8 cellular contexts compared by ENCODE assay signal in genomic region chr17:60678118-60678444, GRCh38. TPM values are rescaled to one million over a fixed set of nuclear protein-coding genes. Genes with fewer than 3 reads are reported as not detected.
DNase-seq lines count a peak whose midpoint lies in the region; ATAC-seq, FAIRE-seq and TF ChIP-seq lines count a peak whose summit lies in the region.

No MANE protein-coding gene starts in this region.

- CTCF ChIA-PET in A549 (lab: Yijun Ruan, JAX) (no interaction called here), HEK293 (lab: Yijun Ruan, JAX) (interaction anchor here (0.6 to 1.0 kb wide), 2 partner anchors 77 to 342 kb away, joined by 4 read pairs; no protein-coding TSS in a partner anchor)

- H3K27me3 ChIP-seq in body of pancreas = no peaks in the 10 kb centered on the region
- no peaks in the 10 kb centered on the region for H3K27me3 ChIP-seq in mesenchymal stem cell (ENCODE audit: control insufficient read depth in 1 of 2, insufficient read depth in 1 of 2, low read length in 2 of 2)

- 13% methylated on average over 6 of the region's 6 CpGs for WGBS in A549 (ENCODE audit: missing lambda C conversion rate)
- 0 to 3% methylated on average over 5 to 6 of the region's 6 CpGs for WGBS in body of pancreas, 2 donors
- 16% methylated on average over 5 of the region's 6 CpGs for WGBS in mesenchymal stem cell

- TF ChIP-seq EP300 in A549 (IDR thresholded peaks at IDR 0.05) = no peak

- H4K91ac ChIP-seq in mesenchymal stem cell (ENCODE audit: low read length) = no peak overlapping the region

- TF ChIP-seq POLR2A in A549 (IDR thresholded peaks at IDR 0.05; ENCODE audit: low read length) (no peak), body of pancreas (IDR thresholded peaks at IDR 0.05) (no peak)

- H3K27ac ChIP-seq in A549 (peak overlapping the region; percentile 73 to 88), HEK293 (ENCODE audit: extremely low read depth, low read depth, low read length) (peak overlapping the region; percentile 13; the same call in 1 of the 2 replicates), body of pancreas (peak overlapping the region; percentile 35 to 84 (median 68)), mesenchymal stem cell (ENCODE audit: low read length, poor library complexity, severe bottlenecking) (no peak overlapping the region)

- no peak overlapping the region for H2BK5ac ChIP-seq in mesenchymal stem cell (ENCODE audit: low read depth, low read length, poor library complexity, severe bottlenecking)

- H3K4ac ChIP-seq in mesenchymal stem cell (ENCODE audit: low read depth in 1 of 2, low read length in 2 of 2) = no peak overlapping the region

- H2BK12ac ChIP-seq in mesenchymal stem cell (ENCODE audit: low read length in 2 of 2) = no peak overlapping the region

- POLR2A ChIA-PET in A549 (lab: Yijun Ruan, JAX) (interaction anchor here (0.7 to 1.6 kb wide), 7 partner anchors 9 to 286 kb away, joined by 3 to 8 read pairs (median 3); partner anchors contain the start of genes APPBP2, PPM1D and USP32), HEK293 (lab: Yijun Ruan, JAX) (interaction anchor here (1.0 to 1.6 kb wide), 11 partner anchors 9 to 734 kb away, joined by 3 to 30 read pairs (median 4); partner anchors contain the start of genes APPBP2 and PPM1D)

- peaks cover 12% of the 10 kb centered on the region; the same call in 2 of the 3 replicates for H3K4me1 ChIP-seq in A549
- H3K4me1 ChIP-seq in HEK293 (ENCODE audit: control insufficient read depth, insufficient read depth, low read length) = peaks cover 3% of the 10 kb centered on the region; the same call in 1 of the 2 replicates
- peaks cover 12% of the 10 kb centered on the region for H3K4me1 ChIP-seq in body of pancreas
- H3K4me1 ChIP-seq in mesenchymal stem cell (ENCODE audit: control insufficient read depth, insufficient read depth, low read depth, low read length) = peaks cover 3% of the 10 kb centered on the region

- H4K8ac ChIP-seq in mesenchymal stem cell (ENCODE audit: low read length) = peak overlapping the region; percentile 94

- no peak overlapping the region for H2BK15ac ChIP-seq in mesenchymal stem cell (ENCODE audit: low read depth, poor library complexity, severe bottlenecking)

- no peak for TF ChIP-seq RAD21 in A549 (conservative IDR thresholded peaks at IDR 0.05 in 1 of 2, IDR thresholded peaks at IDR 0.05 in 1 of 2)

- H3K4me2 ChIP-seq in A549 = peak overlapping the region; percentile 82
- peak overlapping the region; percentile 78 for H3K4me2 ChIP-seq in mesenchymal stem cell (ENCODE audit: low read length, poor library complexity, severe bottlenecking)

- ATAC-seq in A549 = no peak
- ATAC-seq in body of pancreas = no peak
- ATAC-seq in GM19023 (IDR thresholded peaks at IDR 0.05; ENCODE audit: unreplicated experiment) = no peak
- no peak for ATAC-seq in GM19035 (IDR thresholded peaks at IDR 0.05; ENCODE audit: unreplicated experiment)

- H3K23ac ChIP-seq in mesenchymal stem cell (ENCODE audit: low read length in 2 of 2) = no peak overlapping the region

- TF ChIP-seq CTCF in A549 (IDR thresholded peaks at IDR 0.05) (no peak), HEK293 (tag by site-specific recombination; IDR thresholded peaks at IDR 0.05) (0 out of 2 replicates have a peak, but pooled peaks have one; percentile 14), body of pancreas (IDR thresholded peaks at IDR 0.05) (no peak)

- DNase-seq in A549 (ENCODE audit: low read depth in 1 of 2, low spot score in 1 of 2) (peak in 1 of 2 experiments; percentile 26), body of pancreas (no peak), mesenchymal stem cell (no peak), NCI-H2196 (lab: John Stamatoyannopoulos, UW; ENCODE audit: unreplicated experiment) (no peak), DMS79 treated with DMSO at 0.1 percent for 48 hours (lab: John Stamatoyannopoulos, UW) (no peak)

- peak overlapping the region; percentile 89 for H3K9ac ChIP-seq in mesenchymal stem cell (ENCODE audit: low read length)

- H2AK5ac ChIP-seq in mesenchymal stem cell (ENCODE audit: low read length, severe bottlenecking) = no peak overlapping the region

- no peak for FAIRE-seq in A549 (lab: Jason Lieb, UNC)

- peak overlapping the region; percentile 20 for H2AFZ ChIP-seq in mesenchymal stem cell (ENCODE audit: low read depth, low read length)

- peak overlapping the region; percentile 71 to 85 for H3K18ac ChIP-seq in mesenchymal stem cell (ENCODE audit: low read depth in 1 of 2, low read length in 2 of 2)

- H3K9me3 ChIP-seq in A549 = no peaks in the 10 kb centered on the region
- no peaks in the 10 kb centered on the region for H3K9me3 ChIP-seq in HEK293 (ENCODE audit: control insufficient read depth, insufficient read depth, low read depth, low read length)
- H3K9me3 ChIP-seq in body of pancreas = no peaks in the 10 kb centered on the region
- no peaks in the 10 kb centered on the region for H3K9me3 ChIP-seq in mesenchymal stem cell (ENCODE audit: control insufficient read depth, low read length)

- peaks cover 3 to 15% of the 10 kb centered on the region in 2 experiments for H3K36me3 ChIP-seq in HEK293 (ENCODE audit: control insufficient read depth in 2 of 2, insufficient read depth in 1 of 2, low read length in 2 of 2)
- no peaks in the 10 kb centered on the region for H3K36me3 ChIP-seq in body of pancreas (replicated peaks in 1 of 2; ENCODE audit: insufficient read depth in 1 of 2, low read depth in 2 of 2)
- H3K36me3 ChIP-seq in mesenchymal stem cell (ENCODE audit: control insufficient read depth in 1 of 2, insufficient read depth in 2 of 2, low read depth in 1 of 2, low read length in 2 of 2) = peaks cover 0 to 9% of the 10 kb centered on the region in 2 experiments

- H3K4me3 ChIP-seq in A549 = peak overlapping the region; percentile 81
- peak overlapping the region; percentile 71 for H3K4me3 ChIP-seq in HEK293 (ENCODE audit: low read depth, low read length)
- H3K4me3 ChIP-seq in body of pancreas = peak overlapping the region; percentile 13 to 76
- peak overlapping the region; percentile 85 to 94 for H3K4me3 ChIP-seq in mesenchymal stem cell (ENCODE audit: insufficient read depth in 1 of 2, low read depth in 1 of 2, low read length in 2 of 2)

- H3K14ac ChIP-seq in mesenchymal stem cell (ENCODE audit: low read length in 2 of 2) = peak overlapping the region in 1 of 2 experiments; percentile 26

- peak overlapping the region; percentile 71 for H2BK120ac ChIP-seq in mesenchymal stem cell (ENCODE audit: low read depth, low read length)

- intact Hi-C loops in body of pancreas (cut with DNase I) = no loop called here

- peaks cover 5% of the 10 kb centered on the region for H3K79me1 ChIP-seq in mesenchymal stem cell (replicated peaks; ENCODE audit: low read length, poor library complexity, severe bottlenecking)

TF ChIP-seq in A549, 52 proteins besides CTCF, POLR2A, EP300 and RAD21:
- TF ChIP-seq ESRRA (IDR thresholded peaks at IDR 0.05; ENCODE audit: borderline replicate concordance, low read length) = no peak
- TF ChIP-seq, protein P1, sequence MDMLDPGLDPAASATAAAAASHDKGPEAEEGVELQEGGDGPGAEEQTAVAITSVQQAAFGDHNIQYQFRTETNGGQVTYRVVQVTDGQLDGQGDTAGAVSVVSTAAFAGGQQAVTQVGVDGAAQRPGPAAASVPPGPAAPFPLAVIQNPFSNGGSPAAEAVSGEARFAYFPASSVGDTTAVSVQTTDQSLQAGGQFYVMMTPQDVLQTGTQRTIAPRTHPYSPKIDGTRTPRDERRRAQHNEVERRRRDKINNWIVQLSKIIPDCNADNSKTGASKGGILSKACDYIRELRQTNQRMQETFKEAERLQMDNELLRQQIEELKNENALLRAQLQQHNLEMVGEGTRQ (IDR thresholded peaks at IDR 0.05) = no peak
- no peak for TF ChIP-seq CHD2 (IDR thresholded peaks at IDR 0.05; ENCODE audit: low read length, partially characterized antibody)
- no peak for TF ChIP-seq PHF8 (IDR thresholded peaks at IDR 0.05; ENCODE audit: borderline replicate concordance, low read depth)
- TF ChIP-seq CHD4 (IDR thresholded peaks at IDR 0.05; ENCODE audit: borderline replicate concordance) = no peak
- no peak for TF ChIP-seq HOXB13 (CRISPR knock-in tag; IDR thresholded peaks at IDR 0.05; ENCODE audit: low read depth)
- no peak for TF ChIP-seq ZNF302 (CRISPR knock-in tag; IDR thresholded peaks at IDR 0.05)
- no peak for TF ChIP-seq SREBF2 (IDR thresholded peaks at IDR 0.05)
TF ChIP-seq in A549: peak in this region for 0.

TF ChIP-seq in HEK293, 187 proteins besides CTCF, POLR2A, EP300 and RAD21 (continues in another document):
- TF ChIP-seq ZNF404 (tag by site-specific recombination; IDR thresholded peaks at IDR 0.05) = no peak
- TF ChIP-seq OVOL3 (tag by site-specific recombination; IDR thresholded peaks at IDR 0.05) = no peak
- peak; percentile 43 for TF ChIP-seq ZNF18 (tag by site-specific recombination; IDR thresholded peaks at IDR 0.05)
- TF ChIP-seq SCRT2 (tag by site-specific recombination; IDR thresholded peaks at IDR 0.05) = no peak
- peak; percentile 92 for TF ChIP-seq ZBTB7A (tag by site-specific recombination; IDR thresholded peaks at IDR 0.05; ENCODE audit: low read depth)
- 0 out of 2 replicates have a peak, but pooled peaks have one; percentile 29 for TF ChIP-seq BCL11B (tag by site-specific recombination; IDR thresholded peaks at IDR 0.05; ENCODE audit: low read depth)

RNA-seq across cellular contexts. Expression of gene BCAS3, which starts 0.4 kb away (rescaled TPM):
- polyA plus RNA-seq in A549 (2011; rRNA removed) (43.4 and 86.6 TPM in 2 replicates), A549 (2017; fragmentation: RNase III; extraction: RNeasy Plus Mini Kit Qiagen cat#74134 plus additional on column Dnase treatment) (14.7 to 18.0 TPM (median 15.6 TPM) in 3 replicates)
- 8.0 and 10.4 TPM in 2 replicates for polyA plus RNA-seq in A549 (2012; cell fraction: cytosol; rRNA removed)
- polyA plus RNA-seq in A549 (2012; cell fraction: nucleus; rRNA removed) = 11.4 and 20.1 TPM in 2 replicates
- 332 and 356 TPM in 2 replicates for polyA minus RNA-seq in A549 (2011; rRNA and poly(A)+ RNA removed)
- total RNA-seq in body of pancreas = 10 to 100 TPM; 44.1 to 71.5 TPM
- 14.1 TPM for polyA plus RNA-seq in mesenchymal stem cell (2013, experiment 1 of 2)
- 13.7 TPM for polyA plus RNA-seq in mesenchymal stem cell (2013, experiment 2 of 2)

Comparison
In these comparisons a context has a peak if more than half of its experiments do, and no peak if none do; other contexts are left out.
1. Of the 5 proteins assayed by ChIP-seq in both HEK293 and A549: peak only in HEK293: CTCF; only in A549: none; in both: none; in neither: 4.